Comparison of ENCODE assay signal across 34 cellular contexts in the genomic region with DNA sequence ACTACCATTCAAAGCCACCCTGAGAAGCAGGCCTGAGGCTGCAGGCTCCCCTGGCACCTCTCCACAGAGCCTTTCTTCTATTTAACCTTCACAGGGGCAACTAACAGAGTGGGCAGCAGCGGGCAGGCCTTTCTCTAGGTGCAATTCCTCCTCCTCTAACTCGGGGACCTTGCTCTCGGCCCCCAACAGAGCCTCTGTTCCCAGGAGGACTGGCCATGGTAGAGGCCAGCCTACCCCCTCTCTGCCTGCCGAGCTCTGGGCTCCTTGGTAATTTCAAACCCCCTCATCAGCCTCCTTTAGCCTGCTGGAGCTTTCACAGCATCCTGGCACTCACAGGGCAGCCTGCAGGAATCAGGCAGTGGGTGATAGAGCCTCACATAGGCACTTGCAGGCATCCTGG.
"Had no signal": no experiment of that assay in that cellular context is flagged by ENCODE, and none has a peak within 500 bp of the region (broad histone marks: within the 10 kb centered on the region; RNA-seq: fewer than 3 reads in every experiment).

No MANE protein-coding gene starts in this region.

- DNase-seq: activated B cell treated with CpG ODN at 0.5 μM for 24 hours; activated CD4-positive, alpha-beta memory T cell treated with anti-CD3 and anti-CD28 coated beads, Interleukin-2, amount 10 ng/mL, durations not matched to agents 7 days and 5 days; activated CD4-positive, alpha-beta T cell treated with anti-CD3 and anti-CD28 coated beads for 4 hours; activated CD4-positive, alpha-beta T cell treated with anti-CD3 and anti-CD28 coated beads, Interleukin-2, amount 10 ng/mL, durations not matched to agents 7 days and 5 days; activated CD4-positive, alpha-beta T cell treated with anti-CD3 and anti-CD28 coated beads, Interleukin-2, amount 50 U/mL, for 48 hours; activated CD4-positive, CD25-positive, alpha-beta regulatory T cell treated with anti-CD3 and anti-CD28 coated beads, Interleukin-2, amount 50 U/mL, for 72 hours; activated CD8-positive, alpha-beta memory T cell treated with anti-CD3 and anti-CD28 coated beads for 24 hours; activated CD8-positive, alpha-beta memory T cell treated with anti-CD3 and anti-CD28 coated beads, Interleukin-2, amount 10 ng/mL, durations not matched to agents 7 days and 5 days; activated CD8-positive, alpha-beta memory T cell treated with anti-CD3 and anti-CD28 coated beads, Interleukin-2, amount 50 U/mL, for 48 hours; activated CD8-positive, alpha-beta T cell treated with anti-CD3 and anti-CD28 coated beads, Interleukin-2, amount 10 ng/mL, durations not matched to agents 7 days and 5 days; activated effector memory CD4-positive, alpha-beta T cell treated with Interleukin-2 at 50 U/mL for 16 hours; activated gamma-delta T cell; activated naive CD4-positive, alpha-beta T cell treated with anti-CD3 and anti-CD28 coated beads, Interleukin-2, amount 10 ng/mL, durations not matched to agents 7 days and 5 days; activated naive CD4-positive, alpha-beta T cell treated with Interleukin-2 at 50 U/mL for 16 hours; activated naive CD8-positive, alpha-beta T cell treated with anti-CD3 and anti-CD28 coated beads, Interleukin-2, amount 10 ng/mL, durations not matched to agents 7 days and 5 days; activated naive CD8-positive, alpha-beta T cell treated with anti-CD3 and anti-CD28 coated beads, Interleukin-2, amount 50 U/mL, for 24 hours; activated T-cell treated with anti-CD3 and anti-CD28 coated beads, Interleukin-2, amount 50 U/mL, for 24 hours; activated T-cell treated with anti-CD3 and anti-CD28 coated beads, Interleukin-2, amount 50 U/mL, for 48 hours; amygdala; anterior cingulate cortex; body of pancreas; brain microvascular endothelial cell; central memory CD4-positive, alpha-beta T cell; SW 1271; T-helper 1 cell; T-helper 2 cell; T-helper 9 cell had no signal

- H3K27me3 ChIP-seq: body of pancreas, brain microvascular endothelial cell, breast epithelium had no signal

- H3K27me3 Mint-ChIP-seq: activated B cell treated with CpG ODN at 0.5 μM for 24 hours; activated CD4-positive, alpha-beta memory T cell treated with anti-CD3 and anti-CD28 coated beads, Interleukin-2, amount 10 ng/mL, durations not matched to agents 7 days and 5 days; activated CD4-positive, alpha-beta T cell treated with anti-CD3 and anti-CD28 coated beads, Interleukin-2, amount 10 ng/mL, durations not matched to agents 7 days and 5 days; activated CD8-positive, alpha-beta memory T cell treated with anti-CD3 and anti-CD28 coated beads, Interleukin-2, amount 10 ng/mL, durations not matched to agents 7 days and 5 days; activated naive CD4-positive, alpha-beta T cell treated with anti-CD3 and anti-CD28 coated beads, Interleukin-2, amount 10 ng/mL, durations not matched to agents 7 days and 5 days; activated naive CD4-positive, alpha-beta T cell treated with anti-CD3 and anti-CD28 coated beads, Interleukin-2, amount 50 U/mL, for 24 hours; activated naive CD8-positive, alpha-beta T cell; activated naive CD8-positive, alpha-beta T cell treated with anti-CD3 and anti-CD28 coated beads, Interleukin-2, amount 10 ng/mL, durations not matched to agents 7 days and 5 days; activated naive CD8-positive, alpha-beta T cell treated with anti-CD3 and anti-CD28 coated beads, Interleukin-2, amount 50 U/mL, for 24 hours; activated T-cell treated with anti-CD3 and anti-CD28 coated beads, Interleukin-2, amount 50 U/mL, for 24 hours had no signal

- H3K4me3 Mint-ChIP-seq: activated B cell treated with CpG ODN at 0.5 μM for 24 hours; activated CD4-positive, alpha-beta memory T cell treated with anti-CD3 and anti-CD28 coated beads, Interleukin-2, amount 10 ng/mL, durations not matched to agents 7 days and 5 days; activated CD4-positive, alpha-beta T cell treated with anti-CD3 and anti-CD28 coated beads, Interleukin-2, amount 10 ng/mL, durations not matched to agents 7 days and 5 days; activated CD8-positive, alpha-beta memory T cell treated with anti-CD3 and anti-CD28 coated beads, Interleukin-2, amount 10 ng/mL, durations not matched to agents 7 days and 5 days; activated CD8-positive, alpha-beta T cell treated with anti-CD3 and anti-CD28 coated beads, Interleukin-2, amount 10 ng/mL, durations not matched to agents 7 days and 5 days; activated naive CD4-positive, alpha-beta T cell treated with anti-CD3 and anti-CD28 coated beads, Interleukin-2, amount 10 ng/mL, durations not matched to agents 7 days and 5 days; activated naive CD4-positive, alpha-beta T cell treated with anti-CD3 and anti-CD28 coated beads, Interleukin-2, amount 50 U/mL, for 24 hours; activated naive CD8-positive, alpha-beta T cell; activated naive CD8-positive, alpha-beta T cell treated with anti-CD3 and anti-CD28 coated beads, Interleukin-2, amount 10 ng/mL, durations not matched to agents 7 days and 5 days; activated naive CD8-positive, alpha-beta T cell treated with anti-CD3 and anti-CD28 coated beads, Interleukin-2, amount 50 U/mL, for 24 hours; activated T-cell treated with anti-CD3 and anti-CD28 coated beads, Interleukin-2, amount 50 U/mL, for 24 hours; T-helper 1 cell treated with Interleukin-12 subunit alpha and Interleukin-12 subunit beta and Interleukin-4 antibody, amounts not matched to agents 30 μg/mL and 1 μg/mL, for 36 hours; T-helper 2 cell treated with Interferon-gamma antibody and Interleukin-4, amounts not matched to agents 5 μg/mL and 100 μg/mL, for 36 hours had no signal

- H3K36me3 ChIP-seq: brain microvascular endothelial cell, breast epithelium had no signal

- H3K4me1 ChIP-seq: body of pancreas, breast epithelium had no signal

- H3K36me3 Mint-ChIP-seq: activated CD8-positive, alpha-beta memory T cell treated with anti-CD3 and anti-CD28 coated beads, Interleukin-2, amount 10 ng/mL, durations not matched to agents 7 days and 5 days; activated naive CD4-positive, alpha-beta T cell treated with anti-CD3 and anti-CD28 coated beads, Interleukin-2, amount 10 ng/mL, durations not matched to agents 7 days and 5 days; activated naive CD4-positive, alpha-beta T cell treated with anti-CD3 and anti-CD28 coated beads, Interleukin-2, amount 50 U/mL, for 24 hours had no signal

- H3K27ac Mint-ChIP-seq: activated B cell treated with CpG ODN at 0.5 μM for 24 hours; activated CD4-positive, alpha-beta memory T cell treated with anti-CD3 and anti-CD28 coated beads, Interleukin-2, amount 10 ng/mL, durations not matched to agents 7 days and 5 days; activated CD4-positive, alpha-beta T cell treated with anti-CD3 and anti-CD28 coated beads, Interleukin-2, amount 10 ng/mL, durations not matched to agents 7 days and 5 days; activated CD8-positive, alpha-beta memory T cell treated with anti-CD3 and anti-CD28 coated beads, Interleukin-2, amount 10 ng/mL, durations not matched to agents 7 days and 5 days; activated CD8-positive, alpha-beta T cell treated with anti-CD3 and anti-CD28 coated beads, Interleukin-2, amount 10 ng/mL, durations not matched to agents 7 days and 5 days; activated naive CD4-positive, alpha-beta T cell treated with anti-CD3 and anti-CD28 coated beads, Interleukin-2, amount 10 ng/mL, durations not matched to agents 7 days and 5 days; activated naive CD4-positive, alpha-beta T cell treated with anti-CD3 and anti-CD28 coated beads, Interleukin-2, amount 50 U/mL, for 24 hours; activated naive CD8-positive, alpha-beta T cell; activated naive CD8-positive, alpha-beta T cell treated with anti-CD3 and anti-CD28 coated beads, Interleukin-2, amount 10 ng/mL, durations not matched to agents 7 days and 5 days; activated naive CD8-positive, alpha-beta T cell treated with anti-CD3 and anti-CD28 coated beads, Interleukin-2, amount 50 U/mL, for 24 hours; activated T-cell treated with anti-CD3 and anti-CD28 coated beads, Interleukin-2, amount 50 U/mL, for 24 hours; activated T-helper 2 cell treated with anti-CD3 and anti-CD28 coated beads, Interferon-gamma antibody, Interleukin-2, Interleukin-4, amounts not matched to agents 10 μg/mL and 5 μg/mL and 100 μg/mL, durations not matched to agents 14 hours and 24 hours and 36 hours; T-helper 1 cell treated with Interleukin-12 subunit alpha and Interleukin-12 subunit beta and Interleukin-4 antibody, amounts not matched to agents 30 μg/mL and 1 μg/mL, for 36 hours; T-helper 2 cell treated with Interferon-gamma antibody and Interleukin-4, amounts not matched to agents 5 μg/mL and 100 μg/mL, for 36 hours had no signal

- H3K4me1 Mint-ChIP-seq: activated B cell treated with CpG ODN at 0.5 μM for 24 hours; activated CD4-positive, alpha-beta memory T cell treated with anti-CD3 and anti-CD28 coated beads, Interleukin-2, amount 10 ng/mL, durations not matched to agents 7 days and 5 days; activated CD4-positive, alpha-beta T cell treated with anti-CD3 and anti-CD28 coated beads, Interleukin-2, amount 10 ng/mL, durations not matched to agents 7 days and 5 days; activated CD8-positive, alpha-beta memory T cell treated with anti-CD3 and anti-CD28 coated beads, Interleukin-2, amount 10 ng/mL, durations not matched to agents 7 days and 5 days; activated naive CD4-positive, alpha-beta T cell treated with anti-CD3 and anti-CD28 coated beads, Interleukin-2, amount 10 ng/mL, durations not matched to agents 7 days and 5 days; activated naive CD4-positive, alpha-beta T cell treated with anti-CD3 and anti-CD28 coated beads, Interleukin-2, amount 50 U/mL, for 24 hours; activated naive CD8-positive, alpha-beta T cell treated with anti-CD3 and anti-CD28 coated beads, Interleukin-2, amount 10 ng/mL, durations not matched to agents 7 days and 5 days; activated naive CD8-positive, alpha-beta T cell treated with anti-CD3 and anti-CD28 coated beads, Interleukin-2, amount 50 U/mL, for 24 hours had no signal

- H3K4me3 ChIP-seq: body of pancreas, breast epithelium had no signal

- ATAC-seq: activated CD8-positive, alpha-beta memory T cell treated with anti-CD3 and anti-CD28 coated beads, Interleukin-2, amount 10 ng/mL, durations not matched to agents 7 days and 5 days; activated CD8-positive, alpha-beta T cell treated with anti-CD3 and anti-CD28 coated beads, Interleukin-2, amount 10 ng/mL, durations not matched to agents 7 days and 5 days; activated naive CD8-positive, alpha-beta T cell treated with anti-CD3 and anti-CD28 coated beads, Interleukin-2, amount 50 U/mL, for 24 hours; body of pancreas had no signal

- H3K27ac ChIP-seq: body of pancreas, brain microvascular endothelial cell, breast epithelium, VCaP had no signal
